In genomic region chrX:40097492-40098263, GRCh38 we compare ENCODE assay signal across 8 cellular contexts. TPM values are rescaled to one million over a fixed set of nuclear protein-coding genes. Genes with fewer than 3 reads are reported as not detected.
DNase-seq lines count a peak whose midpoint lies in the region; ATAC-seq and TF ChIP-seq lines count a peak whose summit lies in the region.

Gene BCOR, minus strand, starts transcription at chrX:40097958. Its CDS starts 20,029 bp downstream, at chrX:40077929.

- H3K4me3 ChIP-seq in HL-60 (replicated peaks; ENCODE audit: insufficient read depth, low read length) (peak within 1 kb of the TSS; percentile 57), RWPE2 (ENCODE audit: severe bottlenecking) (peak within 1 kb of the TSS; percentile 87), gastroesophageal sphincter (peak within 1 kb of the TSS; percentile 77 to 92), osteoblast (ENCODE audit: insufficient read depth, low read length) (peak within 1 kb of the TSS; percentile 73)

- peaks cover 21% of the 10 kb centered on the region for H3K4me1 Mint-ChIP-seq in type B pancreatic cell (ENCODE audit: unreplicated experiment)

- H3K27me3 Mint-ChIP-seq in type B pancreatic cell: peaks cover 12% of the 10 kb centered on the region

- DNase-seq in GM10266 (ENCODE audit: extremely low spot score) (peak; percentile 74), HL-60 (ENCODE audit: low read depth in 1 of 2, low spot score in 1 of 2) (peak; percentile 68 to 76), RWPE2 (ENCODE audit: low spot score) (no peak), osteoblast (ENCODE audit: insufficient read length, low spot score, missing footprints) (peak; percentile 91), type B pancreatic cell (ENCODE audit: extremely low spot score, unreplicated experiment) (no peak)
- peak; percentile 47 for DNase-seq in activated gamma-delta T cell treated with anti-CD3 and anti-CD28 coated beads, Interleukin-2, amount 50 U/mL, for 16 hours (ENCODE audit: low read depth)

- peaks cover 11% of the 10 kb centered on the region for H4K20me1 ChIP-seq in osteoblast (ENCODE audit: insufficient read depth, low read length)

- H3K27ac Mint-ChIP-seq in type B pancreatic cell: peak within 1 kb of the TSS; percentile 74

- no CpG with 5 or more reads among the region's 100 CpGs for WGBS in gastroesophageal sphincter (ENCODE audit: low coverage in 1 of 2), 2 donors

- no peaks in the 10 kb centered on the region for H3K4me1 ChIP-seq in RWPE2 (ENCODE audit: insufficient read depth, poor library complexity, severe bottlenecking)
- peaks cover 0 to 31% (median 7%) of the 10 kb centered on the region in 3 donors for H3K4me1 ChIP-seq in gastroesophageal sphincter
- H3K4me1 ChIP-seq in osteoblast (ENCODE audit: insufficient read depth, low read length): peaks cover 7% of the 10 kb centered on the region

- H3K4me2 ChIP-seq in osteoblast (ENCODE audit: insufficient read depth, low read length): peak within 1 kb of the TSS; percentile 78

- no peak for TF ChIP-seq CTCF in GM10266 (IDR thresholded peaks at IDR 0.05; ENCODE audit: control insufficient read depth, insufficient read depth, low read depth, missing control alignments)
- no peak for TF ChIP-seq CTCF in HL-60 (IDR thresholded peaks at IDR 0.05; ENCODE audit: insufficient read depth, low read length)
- TF ChIP-seq CTCF in RWPE2 (IDR thresholded peaks at IDR 0.05; ENCODE audit: poor library complexity, severe bottlenecking): no peak
- peak in 1 of 4 experiments; percentile 4 for TF ChIP-seq CTCF in gastroesophageal sphincter (IDR thresholded peaks at IDR 0.05)
- no peak for TF ChIP-seq CTCF in osteoblast (IDR thresholded peaks at IDR 0.05; ENCODE audit: extremely low read depth, low read depth, low read length)
- TF ChIP-seq CTCF in type B pancreatic cell (conservative IDR thresholded peaks at IDR 0.05): no peak

- peaks cover under 1% of the 10 kb centered on the region for H3K36me3 Mint-ChIP-seq in type B pancreatic cell

- no peaks in the 10 kb centered on the region for H3K36me3 ChIP-seq in RWPE2 (ENCODE audit: low read depth)
- H3K36me3 ChIP-seq in gastroesophageal sphincter: no peaks in the 10 kb centered on the region
- no peaks in the 10 kb centered on the region for H3K36me3 ChIP-seq in osteoblast (ENCODE audit: insufficient read depth, low read length)

- ATAC-seq in RWPE2 (ENCODE audit: low read depth): peak; percentile 30
- peak; percentile 62 for ATAC-seq in gastroesophageal sphincter
- no peak for ATAC-seq in GM19328 (IDR thresholded peaks at IDR 0.05; ENCODE audit: unreplicated experiment)

- peaks cover 24% of the 10 kb centered on the region for H3K79me2 ChIP-seq in osteoblast (ENCODE audit: insufficient read depth, low read length)

- H3K27ac ChIP-seq in HL-60 (replicated peaks) (peak within 1 kb of the TSS; percentile 87), RWPE2 (ENCODE audit: poor library complexity, severe bottlenecking) (peak within 1 kb of the TSS; percentile 57), gastroesophageal sphincter (peak within 1 kb of the TSS; percentile 84 to 92 (median 90)), osteoblast (ENCODE audit: low read depth, low read length) (no peak within 1 kb of the TSS)

- peak; percentile 90 to 92 for TF ChIP-seq POLR2A in gastroesophageal sphincter (IDR thresholded peaks at IDR 0.05)

- H3K4me3 Mint-ChIP-seq in type B pancreatic cell: peak within 1 kb of the TSS; percentile 91

- H3K27me3 ChIP-seq in HL-60 (ENCODE audit: insufficient read depth, poor library complexity, severe bottlenecking) (no peaks in the 10 kb centered on the region), RWPE2 (ENCODE audit: insufficient read depth, poor library complexity, severe bottlenecking) (no peaks in the 10 kb centered on the region), gastroesophageal sphincter (no peaks in the 10 kb centered on the region), osteoblast (ENCODE audit: insufficient read depth, low read length) (peaks cover 30% of the 10 kb centered on the region)

- no peak for TF ChIP-seq EP300 in gastroesophageal sphincter (IDR thresholded peaks at IDR 0.05)

- no peaks in the 10 kb centered on the region for H3K9me3 Mint-ChIP-seq in type B pancreatic cell

- peak within 1 kb of the TSS; percentile 29 for H2AFZ ChIP-seq in osteoblast (ENCODE audit: low read length)

- H3K9me3 ChIP-seq in RWPE2 (ENCODE audit: severe bottlenecking) (no peaks in the 10 kb centered on the region), gastroesophageal sphincter (no peaks in the 10 kb centered on the region), osteoblast (ENCODE audit: low read depth, low read length) (no peaks in the 10 kb centered on the region)

RNA-seq across cellular contexts. Expression of gene BCOR, which starts in this region (rescaled TPM):
- 10 to 100 TPM; 18.4 to 27.4 (median 21.4) TPM for total RNA-seq in gastroesophageal sphincter
- 14.7 and 14.8 TPM in 2 replicates for total RNA-seq in osteoblast
- total RNA-seq in type B pancreatic cell (ENCODE audit: low replicate concordance): 27.2 and 37.3 TPM in 2 replicates

Comparison
In these comparisons a context has a peak if more than half of its experiments do, and no peak if none do; other contexts are left out.
1. DNase-seq: peak in GM10266 (single experiment), HL-60 (2 of 2), activated gamma-delta T cell treated with anti-CD3 and anti-CD28 coated beads, Interleukin-2, amount 50 U/mL, for 16 hours (single experiment) and osteoblast (single experiment); none in RWPE2 (single experiment) and type B pancreatic cell (single experiment).
2. Peak in every context shown above with its lines, with median percentiles within 50 percentile points of each other: H3K4me3 ChIP-seq.